8 cellular contexts compared by ENCODE assay signal in the genomic region with DNA sequence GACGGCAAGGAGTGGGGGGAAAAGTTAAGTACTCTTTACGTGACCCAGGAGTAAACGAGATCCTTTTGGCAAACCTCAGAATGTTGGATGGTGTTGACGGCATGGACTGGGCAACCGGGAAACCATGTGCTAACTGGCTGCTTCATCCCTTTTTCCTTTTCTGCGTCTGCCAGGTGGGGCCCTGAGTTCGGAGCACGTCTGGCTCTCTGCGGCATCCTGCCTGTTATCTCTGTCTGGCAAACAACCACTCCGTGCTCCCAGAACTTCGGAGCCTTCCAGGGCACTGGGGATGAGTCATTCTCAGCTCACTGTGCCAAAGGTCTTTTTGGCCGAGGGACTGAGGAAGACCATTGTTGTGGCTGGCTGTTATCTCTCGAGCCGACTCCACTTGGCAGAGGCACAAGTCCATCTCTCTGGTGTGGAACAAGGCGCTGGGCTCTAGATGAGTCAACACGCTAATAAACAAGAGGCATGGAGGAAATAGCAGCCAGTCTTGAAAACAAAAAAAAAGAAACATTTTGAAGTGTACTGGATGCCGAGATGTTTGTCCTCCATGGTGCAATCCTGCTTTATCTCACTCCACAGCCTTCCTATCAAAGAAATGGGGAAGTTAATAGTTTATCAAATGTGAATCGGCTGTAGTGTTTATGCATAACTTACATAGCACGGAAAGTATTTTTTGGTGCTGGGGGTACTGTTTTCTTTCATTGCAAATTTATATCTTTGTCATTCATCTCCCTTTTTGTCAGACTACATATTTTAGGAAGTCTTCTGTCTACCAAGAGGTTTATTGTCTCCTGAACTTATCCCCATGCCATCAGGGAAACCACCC.
DNase-seq lines count a peak whose midpoint lies in the region; ATAC-seq, FAIRE-seq and TF ChIP-seq lines count a peak whose summit lies in the region.

No MANE protein-coding gene starts in this region.

- no peak for TF ChIP-seq CTCF in astrocyte (IDR thresholded peaks at IDR 0.05; ENCODE audit: insufficient read depth, low read depth, low read length)

- H3K27ac ChIP-seq in astrocyte (ENCODE audit: low read depth, low read length), result no peak overlapping the region

- peak overlapping the region; percentile 22 for H2AFZ ChIP-seq in astrocyte (ENCODE audit: low read depth, low read length)

- peak overlapping the region in 1 of 3 donors; percentile 73 for H3K27ac Mint-ChIP-seq in IgD-negative memory B cell
- H3K27ac Mint-ChIP-seq in astrocyte (ENCODE audit: unreplicated experiment), result peak overlapping the region; percentile 41
- peak overlapping the region; percentile 66 for H3K27ac Mint-ChIP-seq in stimulated activated naive B cell treated with anti-CD40 and anti-IgM and Interleukin-4, amounts not matched to agents 10 μg/mL and 1 μg/mL and 100 μg/mL, for 72 hours
- no peak overlapping the region for H3K27ac Mint-ChIP-seq in T-cell

- H3K4me3 Mint-ChIP-seq in IgD-negative memory B cell (peak overlapping the region in 3 of 4 donors; percentile 54 to 88 (median 69)), astrocyte (ENCODE audit: unreplicated experiment) (peak overlapping the region; percentile 62), T-cell (no peak overlapping the region)
- H3K4me3 Mint-ChIP-seq in stimulated activated naive B cell treated with anti-CD40 and anti-IgM and Interleukin-4, amounts not matched to agents 10 μg/mL and 1 μg/mL and 100 μg/mL, for 72 hours, result peak overlapping the region; percentile 74 to 77

- CTCF ChIA-PET in T-cell (lab: Charles Lee), result no interaction called here

- no peak overlapping the region for H3K9ac ChIP-seq in astrocyte (ENCODE audit: low read length)

- peaks cover 19% of the 10 kb centered on the region for H3K4me1 ChIP-seq in astrocyte (ENCODE audit: insufficient read depth, low read length)

- H3K4me1 Mint-ChIP-seq in IgD-negative memory B cell (peaks cover 22 to 28% (median 26%) of the 10 kb centered on the region in 3 donors), astrocyte (ENCODE audit: low read depth, unreplicated experiment) (peaks cover 14% of the 10 kb centered on the region), T-cell (peaks cover 0 to 6% (median 5%) of the 10 kb centered on the region in 3 donors)
- H3K4me1 Mint-ChIP-seq in stimulated activated naive B cell treated with anti-CD40 and anti-IgM and Interleukin-4, amounts not matched to agents 10 μg/mL and 1 μg/mL and 100 μg/mL, for 72 hours, result peaks cover 31 to 37% of the 10 kb centered on the region in 2 donors

- peak overlapping the region; percentile 75 for H3K4me2 ChIP-seq in astrocyte (ENCODE audit: low read length)

- peak; percentile 55 to 74 for ATAC-seq in stimulated activated naive B cell treated with anti-CD40 and anti-IgM and Interleukin-4, amounts not matched to agents 10 μg/mL and 1 μg/mL and 100 μg/mL, for 72 hours (replicated peaks)
- ATAC-seq in T-cell (replicated peaks in 1 of 4), result no peak
- no peak for ATAC-seq in GM21619 (IDR thresholded peaks at IDR 0.05; ENCODE audit: unreplicated experiment)

- no peaks in the 10 kb centered on the region for H3K27me3 ChIP-seq in astrocyte (ENCODE audit: insufficient read depth, low read length)

- FAIRE-seq in astrocyte (lab: Jason Lieb, UNC), result no peak

- peaks cover 11% of the 10 kb centered on the region for H3K27me3 Mint-ChIP-seq in IgD-negative memory B cell
- no peaks in the 10 kb centered on the region for H3K27me3 Mint-ChIP-seq in astrocyte (ENCODE audit: low read depth, unreplicated experiment)
- H3K27me3 Mint-ChIP-seq in stimulated activated naive B cell treated with anti-CD40 and anti-IgM and Interleukin-4, amounts not matched to agents 10 μg/mL and 1 μg/mL and 100 μg/mL, for 72 hours, result peaks cover 17 to 34% of the 10 kb centered on the region in 2 donors
- H3K27me3 Mint-ChIP-seq in T-cell, result peaks cover 13 to 22% of the 10 kb centered on the region in 2 donors

- H4K20me1 ChIP-seq in astrocyte (ENCODE audit: insufficient read depth, low read length), result no peaks in the 10 kb centered on the region

- H3K36me3 Mint-ChIP-seq in IgD-negative memory B cell (peaks cover 5% of the 10 kb centered on the region), astrocyte (ENCODE audit: low read depth, unreplicated experiment) (no peaks in the 10 kb centered on the region), T-cell (peaks cover 4% of the 10 kb centered on the region)
- peaks cover 8% of the 10 kb centered on the region in 2 donors for H3K36me3 Mint-ChIP-seq in stimulated activated naive B cell treated with anti-CD40 and anti-IgM and Interleukin-4, amounts not matched to agents 10 μg/mL and 1 μg/mL and 100 μg/mL, for 72 hours

- DNase-seq in DMS53 treated with DMSO at 0.1 percent for 48 hours (lab: John Stamatoyannopoulos, UW; ENCODE audit: unreplicated experiment) (peak; percentile 75), astrocyte (ENCODE audit: low read depth) (peak; percentile 98), inferior parietal cortex (ENCODE audit: extremely low spot score) (peak; percentile 89), T-cell (no peak), epidermal melanocyte (ENCODE audit: insufficient read length, low spot score) (no peak)
- no peak for DNase-seq in stimulated activated naive B cell treated with anti-CD40 and anti-IgM and Interleukin-4, amounts not matched to agents 10 μg/mL and 1 μg/mL and 100 μg/mL, for 72 hours

- H3K79me2 ChIP-seq in astrocyte (ENCODE audit: insufficient read depth, low read length), result no peaks in the 10 kb centered on the region

- no peaks in the 10 kb centered on the region for H3K36me3 ChIP-seq in astrocyte (ENCODE audit: insufficient read depth, low read length)

- H3K9me3 Mint-ChIP-seq in IgD-negative memory B cell, result peaks cover 1 to 6% (median 3%) of the 10 kb centered on the region in 3 donors
- peaks cover 7% of the 10 kb centered on the region for H3K9me3 Mint-ChIP-seq in astrocyte (ENCODE audit: unreplicated experiment)
- H3K9me3 Mint-ChIP-seq in stimulated activated naive B cell treated with anti-CD40 and anti-IgM and Interleukin-4, amounts not matched to agents 10 μg/mL and 1 μg/mL and 100 μg/mL, for 72 hours, result peaks cover 4 to 5% of the 10 kb centered on the region in 2 donors
- peaks cover 0 to 5% (median 4%) of the 10 kb centered on the region in 3 donors for H3K9me3 Mint-ChIP-seq in T-cell

- POLR2A ChIA-PET in T-cell (lab: Charles Lee), result no interaction called here

- peaks cover 3% of the 10 kb centered on the region for H3K9me3 ChIP-seq in astrocyte (ENCODE audit: insufficient read depth, low read depth, low read length)

- no peak overlapping the region for H3K4me3 ChIP-seq in astrocyte (ENCODE audit: insufficient read depth, low read depth, low read length)

Comparison
In these comparisons a context has a peak if more than half of its experiments do, and no peak if none do; other contexts are left out.
1. DNase-seq: peak in DMS53 treated with DMSO at 0.1 percent for 48 hours (single experiment), astrocyte (single experiment) and inferior parietal cortex (single experiment); none in stimulated activated naive B cell treated with anti-CD40 and anti-IgM and Interleukin-4, amounts not matched to agents 10 μg/mL and 1 μg/mL and 100 μg/mL, for 72 hours (single experiment), T-cell (0 of 34) and epidermal melanocyte (single experiment).
2. H3K27ac Mint-ChIP-seq: peak in astrocyte (single experiment) and stimulated activated naive B cell treated with anti-CD40 and anti-IgM and Interleukin-4, amounts not matched to agents 10 μg/mL and 1 μg/mL and 100 μg/mL, for 72 hours (single experiment); none in T-cell (0 of 2).
3. H3K4me3 Mint-ChIP-seq: peak in IgD-negative memory B cell (3 of 4), astrocyte (single experiment) and stimulated activated naive B cell treated with anti-CD40 and anti-IgM and Interleukin-4, amounts not matched to agents 10 μg/mL and 1 μg/mL and 100 μg/mL, for 72 hours (2 of 2); none in T-cell (0 of 3).
4. ATAC-seq: peak in stimulated activated naive B cell treated with anti-CD40 and anti-IgM and Interleukin-4, amounts not matched to agents 10 μg/mL and 1 μg/mL and 100 μg/mL, for 72 hours (2 of 2); none in T-cell (0 of 4) and GM21619 (single experiment).